29 cellular contexts compared by ENCODE assay signal in the genomic region with DNA sequence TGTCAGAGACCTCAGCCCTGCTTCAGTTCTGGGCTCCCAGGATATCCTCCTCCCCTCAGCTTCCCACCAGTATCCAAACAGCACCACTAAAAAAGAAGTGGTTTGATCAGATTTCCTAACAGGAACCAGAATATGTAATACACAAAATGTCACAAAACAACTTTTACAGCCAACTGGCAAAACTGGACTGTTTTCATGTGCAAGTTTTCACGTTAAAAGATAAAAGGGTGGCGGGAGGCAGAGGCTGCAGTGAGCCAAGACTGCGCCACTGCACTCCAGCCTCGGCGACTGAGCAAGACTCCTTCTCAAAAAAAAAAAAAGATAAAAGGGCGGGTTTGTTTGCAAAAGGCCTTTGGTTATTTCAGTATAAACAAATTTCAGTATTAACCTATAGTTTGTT. TPM values are rescaled to one million over a fixed set of nuclear protein-coding genes. Genes with fewer than 3 reads are reported as not detected.
"Had no signal": no experiment of that assay in that cellular context is flagged by ENCODE, and none has a peak within 500 bp of the region (broad histone marks: within the 10 kb centered on the region; RNA-seq: fewer than 3 reads in every experiment).

No MANE protein-coding gene starts in this region.

- ATAC-seq: activated CD8-positive, alpha-beta T cell treated with anti-CD3 and anti-CD28 coated beads, Interleukin-2, amount 10 ng/mL, durations not matched to agents 7 days and 5 days; activated naive CD4-positive, alpha-beta T cell treated with anti-CD3 and anti-CD28 coated beads, Interleukin-2, amount 50 U/mL, for 72 hours; activated naive CD8-positive, alpha-beta T cell treated with anti-CD3 and anti-CD28 coated beads, Interleukin-2, amount 50 U/mL, for 24 hours; activated T-cell treated with anti-CD3 and anti-CD28 coated beads, Interleukin-2, amount 50 U/mL, for 4 hours; T-helper 17 cell had no signal

- H3K9me3 ChIP-seq: ascending aorta had no signal

- H3K9me3 Mint-ChIP-seq: activated B cell treated with CpG ODN at 0.5 μM for 24 hours; activated naive CD4-positive, alpha-beta T cell treated with anti-CD3 and anti-CD28 coated beads, Interleukin-2, amount 50 U/mL, for 72 hours; activated naive CD8-positive, alpha-beta T cell treated with anti-CD3 and anti-CD28 coated beads, Interleukin-2, amount 50 U/mL, for 24 hours; activated T-cell treated with anti-CD3 and anti-CD28 coated beads, Interleukin-2, amount 50 U/mL, for 4 hours; brain had no signal

- H3K4me3 ChIP-seq: ascending aorta, cardiac muscle cell had no signal

- H3K27ac Mint-ChIP-seq: activated B cell treated with CpG ODN at 0.5 μM for 24 hours; activated CD8-positive, alpha-beta T cell treated with anti-CD3 and anti-CD28 coated beads, Interleukin-2, amount 10 ng/mL, durations not matched to agents 7 days and 5 days; activated naive CD4-positive, alpha-beta T cell treated with anti-CD3 and anti-CD28 coated beads, Interleukin-2, amount 50 U/mL, for 72 hours; activated naive CD8-positive, alpha-beta T cell treated with anti-CD3 and anti-CD28 coated beads, Interleukin-2, amount 50 U/mL, for 24 hours; T-helper 17 cell had no signal

- H3K27ac ChIP-seq: ascending aorta, cardiac muscle cell had no signal

- H3K4me3 Mint-ChIP-seq: activated B cell treated with CpG ODN at 0.5 μM for 24 hours; activated CD8-positive, alpha-beta T cell treated with anti-CD3 and anti-CD28 coated beads, Interleukin-2, amount 10 ng/mL, durations not matched to agents 7 days and 5 days; activated naive CD8-positive, alpha-beta T cell treated with anti-CD3 and anti-CD28 coated beads, Interleukin-2, amount 50 U/mL, for 24 hours; activated T-cell treated with anti-CD3 and anti-CD28 coated beads, Interleukin-2, amount 50 U/mL, for 4 hours; brain; T-helper 17 cell had no signal

- H3K27me3 Mint-ChIP-seq: activated B cell treated with CpG ODN at 0.5 μM for 24 hours; activated naive CD8-positive, alpha-beta T cell treated with anti-CD3 and anti-CD28 coated beads, Interleukin-2, amount 50 U/mL, for 24 hours; T-helper 17 cell had no signal

- H3K4me1 Mint-ChIP-seq: activated B cell treated with CpG ODN at 0.5 μM for 24 hours; activated naive CD8-positive, alpha-beta T cell treated with anti-CD3 and anti-CD28 coated beads, Interleukin-2, amount 50 U/mL, for 24 hours; brain; T-helper 17 cell had no signal

- H3K4me1 ChIP-seq: ascending aorta had no signal

- DNase-seq: activated B cell treated with CpG ODN at 0.5 μM for 24 hours; activated CD4-positive, alpha-beta T cell treated with anti-CD3 and anti-CD28 coated beads, Interleukin-2, amount 50 U/mL, for 4 hours; activated CD8-positive, alpha-beta memory T cell treated with anti-CD3 and anti-CD28 coated beads, Interleukin-2, amount 50 U/mL, for 48 hours; activated CD8-positive, alpha-beta T cell treated with anti-CD3 and anti-CD28 coated beads, Interleukin-2, amount 10 ng/mL, durations not matched to agents 7 days and 5 days; activated effector memory CD4-positive, alpha-beta T cell treated with anti-CD3 and anti-CD28 coated beads, Interleukin-2, amount 50 U/mL, for 16 hours; activated naive CD4-positive, alpha-beta T cell treated with Interleukin-2 at 50 U/mL for 16 hours; activated naive CD8-positive, alpha-beta T cell treated with anti-CD3 and anti-CD28 coated beads, Interleukin-2, amount 50 U/mL, for 24 hours; activated T-cell treated with anti-CD3 and anti-CD28 coated beads, Interleukin-2, amount 50 U/mL, for 4 hours; amniotic stem cell; Kasumi-1; KBM-7; NCI-H1048; NCI-H1417; NCI-H1930; NCI-H2171; NCI-H2227 treated with DMSO at 0.1 percent for 48 hours; NCI-H526; NCI-H774; SIG-M5; T-helper 17 cell; T-helper 9 cell had no signal

- H3K27me3 ChIP-seq: ascending aorta, cardiac muscle cell had no signal

RNA-seq across cellular contexts. Expression of a gene that starts 36.9 kb away (rescaled TPM):
- total RNA-seq: activated B cell treated with CpG ODN at 0.5 μM for 24 hours; activated CD8-positive, alpha-beta T cell treated with anti-CD3 and anti-CD28 coated beads, Interleukin-2, amount 10 ng/mL, durations not matched to agents 7 days and 5 days; activated T-cell treated with anti-CD3 and anti-CD28 coated beads, Interleukin-2, amount 50 U/mL, for 4 hours; ascending aorta; cardiac muscle cell; M059J; NCI-H460; OCI-LY7; RPMI7951; T-helper 17 cell had no signal
